ENCODE assay signal across 10 cellular contexts in genomic region chr19:46017095-46017429, GRCh38. TPM values are rescaled to one million over a fixed set of nuclear protein-coding genes. Genes with fewer than 3 reads are reported as not detected.
A peak's percentile ranks its signal among the peaks of the same experiment; 100 is the strongest.
DNase-seq lines count a peak whose midpoint lies in the region; ATAC-seq and TF ChIP-seq lines count a peak whose summit lies in the region.
"Had no signal": no experiment of that assay in that cellular context is flagged by ENCODE, and none has a peak within 500 bp of the region (broad histone marks: within the 10 kb centered on the region; RNA-seq: fewer than 3 reads in every experiment).

No MANE protein-coding gene starts in this region.

- TF ChIP-seq CTCF in Loucy (conservative IDR thresholded peaks at IDR 0.05; ENCODE audit: low read length), result peak; percentile 29
- peak; percentile 67 for TF ChIP-seq CTCF in chondrocyte (IDR thresholded peaks at IDR 0.05)
- TF ChIP-seq CTCF in psoas muscle (IDR thresholded peaks at IDR 0.05), result no peak
- TF ChIP-seq CTCF in PC-3 (conservative IDR thresholded peaks at IDR 0.05; ENCODE audit: low read depth, low read length), result no peak

- ATAC-seq in psoas muscle (peak in 2 of 4 donors; percentile 13), PC-3 (no peak), HG03097 (IDR thresholded peaks at IDR 0.05; ENCODE audit: low FRiP score, unreplicated experiment) (no peak), HG02610 (IDR thresholded peaks at IDR 0.05; ENCODE audit: unreplicated experiment) (no peak)

- 40 to 46% (median 42%) methylated on average over 7 of the region's 7 CpGs for WGBS in psoas muscle, 3 donors

- H3K9me3 ChIP-seq in Loucy (ENCODE audit: insufficient read depth, low read depth, low read length), result no peaks in the 10 kb centered on the region
- H3K9me3 ChIP-seq in psoas muscle, result no peaks in the 10 kb centered on the region
- no peaks in the 10 kb centered on the region for H3K9me3 ChIP-seq in PC-3 (ENCODE audit: low read length)

- H2AFZ ChIP-seq in Loucy (ENCODE audit: low read length) (no peak overlapping the region), PC-3 (ENCODE audit: low read length) (no peak overlapping the region)

- peaks cover 8% of the 10 kb centered on the region for H3K36me3 Mint-ChIP-seq in T-helper 2 cell treated with Interferon-gamma antibody and Interleukin-4, amounts not matched to agents 5 μg/mL and 100 μg/mL, for 36 hours (ENCODE audit: low read depth)
- H3K36me3 Mint-ChIP-seq in chondrocyte (ENCODE audit: low read depth), result peaks cover 3% of the 10 kb centered on the region

- no peak overlapping the region for H3K9ac ChIP-seq in Loucy (ENCODE audit: low read depth, low read length, poor library complexity, severe bottlenecking)
- H3K9ac ChIP-seq in PC-3 (ENCODE audit: low read length), result no peak overlapping the region

- H3K27ac ChIP-seq in psoas muscle, result no peak overlapping the region
- no peak overlapping the region for H3K27ac ChIP-seq in PC-3 (ENCODE audit: low read length)

- H3K27ac Mint-ChIP-seq in T-helper 2 cell treated with Interferon-gamma antibody and Interleukin-4, amounts not matched to agents 5 μg/mL and 100 μg/mL, for 36 hours, result no peak overlapping the region
- H3K27ac Mint-ChIP-seq in chondrocyte (ENCODE audit: unreplicated experiment), result no peak overlapping the region

- H3K4me2 ChIP-seq in Loucy (ENCODE audit: low read depth, low read length, poor library complexity, severe bottlenecking) (no peak overlapping the region), PC-3 (ENCODE audit: low read length) (no peak overlapping the region)

- POLR2A ChIA-PET in PC-3 (lab: Charles Lee; ENCODE audit: unreplicated experiment), result no interaction called here

- intact Hi-C loops in psoas muscle (cut with DNase I) (loop anchor here in 1 of 2 donors (5.0 kb wide), 1 partner anchor 150 kb away; no protein-coding TSS in a partner anchor), PC-3 (cut with micrococcal nuclease) (no loop called here)

- H3K27me3 ChIP-seq in Loucy (ENCODE audit: insufficient read depth, low read length, poor library complexity, severe bottlenecking) (no peaks in the 10 kb centered on the region), psoas muscle (ENCODE audit: insufficient read depth in 3 of 3, low read length in 2 of 3) (peaks cover 0 to 44% (median 23%) of the 10 kb centered on the region in 3 donors), PC-3 (ENCODE audit: low read length) (no peaks in the 10 kb centered on the region)

- peaks cover 19% of the 10 kb centered on the region for H3K27me3 Mint-ChIP-seq in T-helper 2 cell treated with Interferon-gamma antibody and Interleukin-4, amounts not matched to agents 5 μg/mL and 100 μg/mL, for 36 hours (ENCODE audit: low read depth)
- H3K27me3 Mint-ChIP-seq in chondrocyte (ENCODE audit: low read depth), result peaks cover 13% of the 10 kb centered on the region

- H3K4me3 ChIP-seq in Loucy (ENCODE audit: low read length, poor library complexity, severe bottlenecking) (no peak overlapping the region), psoas muscle (peak overlapping the region; percentile 76), PC-3 (ENCODE audit: low read length) (no peak overlapping the region)

- no peaks in the 10 kb centered on the region for H3K9me2 ChIP-seq in Loucy (replicated peaks; ENCODE audit: low read depth, low read length)
- H3K9me2 ChIP-seq in PC-3 (replicated peaks; ENCODE audit: low read length), result no peaks in the 10 kb centered on the region

- CTCF ChIA-PET in PC-3 (lab: Charles Lee), result no interaction called here

- H3K4me1 ChIP-seq in Loucy (ENCODE audit: insufficient read depth, low read length, poor library complexity, severe bottlenecking) (no peaks in the 10 kb centered on the region), psoas muscle (no peaks in the 10 kb centered on the region), PC-3 (ENCODE audit: insufficient read depth, low read length) (no peaks in the 10 kb centered on the region)

- peaks cover 15% of the 10 kb centered on the region for H3K4me1 Mint-ChIP-seq in T-helper 2 cell treated with Interferon-gamma antibody and Interleukin-4, amounts not matched to agents 5 μg/mL and 100 μg/mL, for 36 hours (ENCODE audit: low read depth)
- peaks cover 17% of the 10 kb centered on the region for H3K4me1 Mint-ChIP-seq in chondrocyte (ENCODE audit: low read depth)

- BruUV-seq in PC-3 (replicated peaks; lab: Mats Ljungman, UMichigan), result no TSS peak

- H3K79me2 ChIP-seq in Loucy (ENCODE audit: insufficient read depth, low read length), result no peaks in the 10 kb centered on the region
- no peaks in the 10 kb centered on the region for H3K79me2 ChIP-seq in PC-3 (ENCODE audit: low read length)

- no peaks in the 10 kb centered on the region for H4K20me1 ChIP-seq in Loucy (ENCODE audit: insufficient read depth, low read length, poor library complexity, severe bottlenecking)
- no peaks in the 10 kb centered on the region for H4K20me1 ChIP-seq in PC-3 (ENCODE audit: low read length)

- DNase-seq in T-helper 2 cell treated with Interferon-gamma antibody and Interleukin-4, amounts not matched to agents 5 μg/mL and 100 μg/mL, for 36 hours (ENCODE audit: low spot score), result no peak
- DNase-seq in T-helper 2 cell (no peak), chondrocyte (ENCODE audit: low spot score) (no peak), psoas muscle (no peak), PC-3 (no peak)

- no peaks in the 10 kb centered on the region for H3K9me3 Mint-ChIP-seq in T-helper 2 cell treated with Interferon-gamma antibody and Interleukin-4, amounts not matched to agents 5 μg/mL and 100 μg/mL, for 36 hours
- no peaks in the 10 kb centered on the region for H3K9me3 Mint-ChIP-seq in chondrocyte (ENCODE audit: low read depth)

- H3K4me3 Mint-ChIP-seq in T-helper 2 cell treated with Interferon-gamma antibody and Interleukin-4, amounts not matched to agents 5 μg/mL and 100 μg/mL, for 36 hours, result peak overlapping the region; percentile 57
- H3K4me3 Mint-ChIP-seq in chondrocyte (ENCODE audit: unreplicated experiment), result peak overlapping the region; percentile 27

- peaks cover 5% of the 10 kb centered on the region; the same call in 1 of the 2 replicates for H3K36me3 ChIP-seq in Loucy (ENCODE audit: insufficient read depth, low read length)
- H3K36me3 ChIP-seq in psoas muscle (ENCODE audit: insufficient read depth in 1 of 2, low read depth in 1 of 2), result no peaks in the 10 kb centered on the region
- no peaks in the 10 kb centered on the region for H3K36me3 ChIP-seq in PC-3 (ENCODE audit: low read depth, low read length)

- H3F3A ChIP-seq in Loucy (ENCODE audit: low read depth) (no peaks in the 10 kb centered on the region), PC-3 (ENCODE audit: low read length, unreplicated experiment) (no peaks in the 10 kb centered on the region)

RNA-seq across cellular contexts. Expression of gene PGLYRP1, which starts 5.8 kb away (rescaled TPM):
- not detected in 3 replicates for total RNA-seq in chondrocyte
- under 1 TPM in 1 of 4 donors, not detected in 3; 0.76 TPM for total RNA-seq in psoas muscle
- under 1 TPM in 1 of 3 donors, not detected in 2; 0.08 TPM for polyA plus RNA-seq in psoas muscle
- not detected in 2 replicates for total RNA-seq in PC-3 (2014; rRNA removed)
- total RNA-seq: G401 had no signal
- polyA plus RNA-seq: small intestine had no signal

RNA-seq across cellular contexts. Expression of gene CCDC61, which starts 21.8 kb away (rescaled TPM):
- 7.2 to 8.4 TPM (median 7.8 TPM) in 3 replicates for total RNA-seq in chondrocyte
- total RNA-seq in psoas muscle, result 1 to 10 TPM; 4.9 to 6.2 (median 5.5) TPM
- polyA plus RNA-seq in psoas muscle, result 1 to 10 TPM; 2.9 to 5.3 (median 4.0) TPM
- total RNA-seq in PC-3 (2014; rRNA removed), result 6.3 and 7.7 TPM in 2 replicates

RNA-seq across cellular contexts. Expression of gene IGFL4, which starts 23.7 kb away (rescaled TPM):
- total RNA-seq in chondrocyte, result 0.15 TPM in 1 of 3 replicates, not detected in the others
- total RNA-seq in psoas muscle, result not detected
- not detected for polyA plus RNA-seq in psoas muscle
- not detected in 2 replicates for total RNA-seq in PC-3 (2014; rRNA removed)
- total RNA-seq: G401 had no signal

RNA-seq across cellular contexts. Expression of gene NOVA2, which starts 43.4 kb away (rescaled TPM):
- total RNA-seq in chondrocyte, result 0.10 to 0.22 TPM (median 0.18 TPM) in 3 replicates
- total RNA-seq in psoas muscle, result 1 to 10 TPM; 1.6 to 4.3 (median 2.7) TPM
- under 1 TPM; 0.27 to 0.98 (median 0.60) TPM for polyA plus RNA-seq in psoas muscle
- total RNA-seq in PC-3 (2014; rRNA removed), result 0.06 TPM in 1 of 2 replicates, not detected in the other
- total RNA-seq: G401 had no signal

Comparison
In these comparisons a context has a peak if more than half of its experiments do, and no peak if none do; other contexts are left out.
1. CTCF ChIP-seq: peak in Loucy (single experiment) and chondrocyte (single experiment); none in psoas muscle (single experiment) and PC-3 (single experiment).